ENCODE assay signal across 13 cellular contexts in the genomic region with DNA sequence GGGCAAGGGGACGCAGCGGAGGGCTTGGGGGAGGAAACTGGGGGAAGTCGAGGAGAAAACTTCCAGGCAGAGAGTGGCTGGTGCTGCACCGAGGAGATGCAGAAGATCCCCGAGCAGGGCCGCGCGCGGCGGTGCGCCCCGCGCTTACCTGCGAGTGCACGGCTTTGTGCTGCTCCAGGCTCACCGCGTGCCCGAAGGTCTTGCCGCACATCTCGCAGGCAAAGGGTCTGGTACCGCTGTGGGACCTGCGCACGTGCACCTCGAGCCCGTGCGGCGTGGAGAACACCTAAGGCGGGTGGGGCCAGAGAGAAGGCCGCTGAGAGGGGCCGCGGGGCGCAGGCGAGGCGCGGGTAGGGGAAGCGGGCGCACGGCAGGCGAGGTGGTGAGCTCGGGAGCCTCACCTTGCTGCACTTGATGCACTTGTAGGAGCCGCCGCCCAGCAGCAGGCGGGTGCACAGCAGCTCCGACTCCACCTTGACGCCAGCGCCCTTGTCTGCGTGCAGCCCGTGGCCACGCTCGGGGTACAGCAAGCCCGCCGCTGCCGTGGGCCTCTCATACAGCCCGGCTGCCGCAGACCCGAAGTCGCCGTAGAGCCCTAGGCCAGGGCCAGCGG. TPM values are rescaled to one million over a fixed set of nuclear protein-coding genes. Genes with fewer than 3 reads are reported as not detected.
DNase-seq lines count a peak whose midpoint lies in the region; ATAC-seq, FAIRE-seq and TF ChIP-seq lines count a peak whose summit lies in the region.
"Had no signal": no experiment of that assay in that cellular context is flagged by ENCODE, and none has a peak within 500 bp of the region (broad histone marks: within the 10 kb centered on the region; RNA-seq: fewer than 3 reads in every experiment).

No MANE protein-coding gene starts in this region.

- no peak for TF ChIP-seq CTCF in Calu3 (IDR thresholded peaks at IDR 0.05; ENCODE audit: unreplicated experiment)
- no peak for TF ChIP-seq CTCF in neural cell (IDR thresholded peaks at IDR 0.05; ENCODE audit: poor library complexity, severe bottlenecking)
- TF ChIP-seq CTCF in D721Med (IDR thresholded peaks at IDR 0.05; ENCODE audit: insufficient read depth, missing control alignments) = no peak
- TF ChIP-seq CTCF in GM10266 (IDR thresholded peaks at IDR 0.05; ENCODE audit: control insufficient read depth, insufficient read depth, low read depth, missing control alignments) = no peak

- no peaks in the 10 kb centered on the region for H4K20me1 ChIP-seq in neural cell (ENCODE audit: insufficient read depth)

- H3K36me3 Mint-ChIP-seq in Calu3 (ENCODE audit: insufficient read depth, unreplicated experiment) = peaks cover 38% of the 10 kb centered on the region

- DNase-seq in Calu3 (no peak), D721Med (ENCODE audit: insufficient read length, low spot score) (no peak), GM10266 (ENCODE audit: extremely low spot score) (no peak)
- DNase-seq in stimulated activated CD4-positive, alpha-beta T cell treated with anti-CD3 and anti-CD28 coated beads, Interleukin-2, amount 100 ng/mL, for 24 hours = no peak
- DNase-seq: activated B cell treated with CpG ODN at 0.5 μM for 24 hours, COR-L47, NCI-H345 had no signal

- H3K79me2 ChIP-seq in neural cell (replicated peaks; ENCODE audit: insufficient read depth, low read length) = no peaks in the 10 kb centered on the region

- no peak for TF ChIP-seq RAD21 in neural cell (conservative IDR thresholded peaks at IDR 0.05)

- H3K36me3 ChIP-seq in HUES64 (ENCODE audit: insufficient read depth, low read length) (no peaks in the 10 kb centered on the region), neural cell (ENCODE audit: insufficient read depth, low read length) (no peaks in the 10 kb centered on the region)

- no peak for TF ChIP-seq EP300 in neural cell (conservative IDR thresholded peaks at IDR 0.05; ENCODE audit: poor library complexity, severe bottlenecking)

- H3K9me3 Mint-ChIP-seq in Calu3 (ENCODE audit: low read depth, unreplicated experiment) = no peaks in the 10 kb centered on the region
- H3K9me3 Mint-ChIP-seq: activated B cell treated with CpG ODN at 0.5 μM for 24 hours had no signal

- H3K27me3 ChIP-seq in HUES64 (ENCODE audit: insufficient read depth, low read length) = peaks cover 100% of the 10 kb centered on the region
- H3K27me3 ChIP-seq in neural cell (ENCODE audit: insufficient read depth, low read depth, low read length) = peaks cover 95% of the 10 kb centered on the region

- H3K27ac ChIP-seq in HUES64 (ENCODE audit: low read depth, low read length) (no peak overlapping the region), neural cell (ENCODE audit: low read length) (no peak overlapping the region)

- BruUV-seq in Calu3 (replicated peaks; lab: Mats Ljungman, UMichigan) = no TSS peak

- H3K4me1 Mint-ChIP-seq in Calu3 (ENCODE audit: low read depth, unreplicated experiment) = peaks cover 20% of the 10 kb centered on the region

- no peak overlapping the region for H3K27ac Mint-ChIP-seq in Calu3 (ENCODE audit: unreplicated experiment)
- H3K27ac Mint-ChIP-seq: activated B cell treated with CpG ODN at 0.5 μM for 24 hours had no signal

- no peak overlapping the region for H2AFZ ChIP-seq in neural cell (ENCODE audit: low read depth, low read length)

- ATAC-seq in esophagus mucosa = peak; percentile 49
- no peak for ATAC-seq in GM18502 (IDR thresholded peaks at IDR 0.05; ENCODE audit: poor library complexity, unreplicated experiment)
- ATAC-seq: GM12878 had no signal

- peaks cover 93% of the 10 kb centered on the region for H3K27me3 Mint-ChIP-seq in Calu3 (ENCODE audit: unreplicated experiment)

- H3K9ac ChIP-seq in HUES64 (ENCODE audit: low read depth, low read length) = peak overlapping the region; percentile 9; the same call in 1 of the 2 replicates
- no peak overlapping the region for H3K9ac ChIP-seq in neural cell (ENCODE audit: low read length)

- no peaks in the 10 kb centered on the region for H3F3A ChIP-seq in neural cell (ENCODE audit: insufficient read depth, low read length, poor library complexity, severe bottlenecking)

- WGBS in HUES64 = 3% methylated on average over 59 of the region's 59 CpGs

- FAIRE-seq in D721Med (lab: Jason Lieb, UNC) = no peak
- FAIRE-seq: endometrium, GM12878 had no signal

- peak overlapping the region; percentile 75 for H3K4me3 Mint-ChIP-seq in Calu3 (ENCODE audit: low read depth, unreplicated experiment)
- H3K4me3 Mint-ChIP-seq: activated B cell treated with CpG ODN at 0.5 μM for 24 hours had no signal

- no peaks in the 10 kb centered on the region for H3K9me2 ChIP-seq in neural cell (ENCODE audit: insufficient read depth, low read length)

- peaks cover 31% of the 10 kb centered on the region for H3K4me1 ChIP-seq in HUES64 (ENCODE audit: insufficient read depth, low read length)

- CTCF ChIA-PET in Calu3 (lab: Charles Lee) = interaction anchor here (1.2 kb wide), 1 partner anchor 24 kb away, joined by 3 read pairs; no protein-coding TSS in a partner anchor

- intact Hi-C loops in Calu3 (cut with micrococcal nuclease; ENCODE audit: unreplicated experiment) = loop anchor here (10.0 kb wide), 1 partner anchor 104 kb away; no protein-coding TSS in a partner anchor

- no peak overlapping the region for H3K4me2 ChIP-seq in neural cell (ENCODE audit: low read length)

- no peaks in the 10 kb centered on the region for H3K9me3 ChIP-seq in HUES64 (ENCODE audit: insufficient read depth, low read depth, low read length)
- H3K9me3 ChIP-seq in neural cell (ENCODE audit: low read length) = no peaks in the 10 kb centered on the region

- peak overlapping the region; percentile 45 for H3K4me3 ChIP-seq in HUES64 (ENCODE audit: low read length)
- H3K4me3 ChIP-seq in neural cell (ENCODE audit: low read length) = peak overlapping the region; percentile 59
- H3K4me3 ChIP-seq: GM12878 had no signal

TF ChIP-seq in neural cell, 6 proteins besides CTCF, POLR2A, EP300 and RAD21:
- TF ChIP-seq TAF1 (IDR thresholded peaks at IDR 0.05; ENCODE audit: low read depth) = no peak
- peak; percentile 86 for TF ChIP-seq EZH2 (IDR thresholded peaks at IDR 0.05; ENCODE audit: borderline replicate concordance, insufficient read depth, low read length, poor library complexity, severe bottlenecking)

RNA-seq across cellular contexts. Expression of a gene that starts 6.4 kb away (rescaled TPM):
- total RNA-seq in Calu3 (2022) (0.31 and 0.47 TPM in 2 replicates), esophagus mucosa (0.24 TPM)
- 0.05 TPM for polyA plus RNA-seq in HUES64 (2013, experiment 1 of 2)
- polyA plus RNA-seq in HUES64 (2013, experiment 2 of 2) = 0.19 TPM
- not detected in 2 replicates for polyA plus RNA-seq in neural cell
- polyA minus RNA-seq in neural cell = not detected in 2 replicates
